Comparison of ENCODE assay signal across 18 cellular contexts in genomic region chr12:4152145-4152795, GRCh38.
DNase-seq lines count a peak whose midpoint lies in the region; ATAC-seq and TF ChIP-seq lines count a peak whose summit lies in the region.
"Had no signal": no experiment of that assay in that cellular context is flagged by ENCODE, and none has a peak within 500 bp of the region (broad histone marks: within the 10 kb centered on the region; RNA-seq: fewer than 3 reads in every experiment).

No MANE protein-coding gene starts in this region.

- no peaks in the 10 kb centered on the region for H3K79me2 ChIP-seq in OCI-LY3 (ENCODE audit: low read length)

- H3K27me3 ChIP-seq in OCI-LY3 (ENCODE audit: low read depth, low read length) (no peaks in the 10 kb centered on the region), tibial artery (no peaks in the 10 kb centered on the region), BE2C (peaks cover 1% of the 10 kb centered on the region; the same call in 1 of the 2 replicates)
- H3K27me3 ChIP-seq: body of pancreas, upper lobe of right lung had no signal

- H3K36me3 Mint-ChIP-seq in activated T-cell treated with anti-CD3 and anti-CD28 coated beads, Interleukin-2, amount 50 U/mL, for 24 hours (ENCODE audit: low read depth): no peaks in the 10 kb centered on the region
- no peaks in the 10 kb centered on the region for H3K36me3 Mint-ChIP-seq in activated naive CD8-positive, alpha-beta T cell treated with anti-CD3 and anti-CD28 coated beads, Interleukin-2, amount 50 U/mL, for 24 hours (ENCODE audit: low read depth)
- peaks cover 16% of the 10 kb centered on the region for H3K36me3 Mint-ChIP-seq in stimulated activated effector memory CD8-positive, alpha-beta T cell treated with anti-CD3 and anti-CD28 coated beads, Interleukin-12 subunit alpha, Interleukin-12 subunit beta, amount 100 ng/mL, for 72 hours

- no peak for ATAC-seq in activated naive CD8-positive, alpha-beta T cell treated with anti-CD3 and anti-CD28 coated beads, Interleukin-2, amount 50 U/mL, for 24 hours
- ATAC-seq in stimulated activated effector memory CD8-positive, alpha-beta T cell treated with anti-CD3 and anti-CD28 coated beads, Interleukin-12 subunit alpha, Interleukin-12 subunit beta, amount 100 ng/mL, for 72 hours: peak; percentile 32
- ATAC-seq: body of pancreas, upper lobe of right lung had no signal

- H3K27ac ChIP-seq in OCI-LY3 (ENCODE audit: low read length): peak overlapping the region; percentile 99
- H3K27ac ChIP-seq in tibial artery: no peak overlapping the region
- H3K27ac ChIP-seq: body of pancreas, upper lobe of right lung had no signal

- no peaks in the 10 kb centered on the region for H4K20me1 ChIP-seq in OCI-LY3 (ENCODE audit: insufficient read depth, low read length)

- no peaks in the 10 kb centered on the region for H3K27me3 Mint-ChIP-seq in activated T-cell treated with anti-CD3 and anti-CD28 coated beads, Interleukin-2, amount 50 U/mL, for 24 hours
- no peaks in the 10 kb centered on the region for H3K27me3 Mint-ChIP-seq in activated naive CD8-positive, alpha-beta T cell treated with anti-CD3 and anti-CD28 coated beads, Interleukin-2, amount 50 U/mL, for 24 hours

- peak overlapping the region; percentile 19; the same call in 1 of the 2 replicates for H3K4me3 ChIP-seq in OCI-LY3 (ENCODE audit: low read length)
- no peak overlapping the region for H3K4me3 ChIP-seq in tibial artery
- H3K4me3 ChIP-seq in BE2C (ENCODE audit: low read depth, low read length): no peak overlapping the region
- H3K4me3 ChIP-seq: body of pancreas, upper lobe of right lung had no signal

- no peak for DNase-seq in activated T-cell treated with anti-CD3 and anti-CD28 coated beads, Interleukin-2, amount 50 U/mL, for 24 hours
- no peak for DNase-seq in activated T-cell treated with anti-CD3 and anti-CD28 coated beads for 4 hours
- no peak for DNase-seq in activated naive CD8-positive, alpha-beta T cell treated with anti-CD3 and anti-CD28 coated beads, Interleukin-2, amount 50 U/mL, for 24 hours
- DNase-seq in stimulated activated effector memory CD8-positive, alpha-beta T cell treated with anti-CD3 and anti-CD28 coated beads, Interleukin-12 subunit alpha, Interleukin-12 subunit beta, amount 100 ng/mL, for 72 hours (ENCODE audit: low spot score in 2 of 2): no peak
- DNase-seq in globus pallidus (ENCODE audit: low spot score): no peak
- no peak for DNase-seq in tibial artery
- DNase-seq in BE2C: no peak
- DNase-seq: activated CD4-positive, alpha-beta T cell treated with anti-CD3 and anti-CD28 coated beads for 1 hour; activated effector memory CD4-positive, alpha-beta T cell treated with Interleukin-2 at 50 U/mL for 16 hours; body of pancreas; erythroblast; H9; NCI-H187; NCI-H446; Right ventricle myocardium superior; small intestine; upper lobe of right lung had no signal

- peaks cover 88% of the 10 kb centered on the region for H3K4me1 Mint-ChIP-seq in activated T-cell treated with anti-CD3 and anti-CD28 coated beads, Interleukin-2, amount 50 U/mL, for 24 hours (ENCODE audit: low read depth)
- H3K4me1 Mint-ChIP-seq in activated naive CD8-positive, alpha-beta T cell treated with anti-CD3 and anti-CD28 coated beads, Interleukin-2, amount 50 U/mL, for 24 hours: peaks cover 90% of the 10 kb centered on the region
- H3K4me1 Mint-ChIP-seq in stimulated activated effector memory CD8-positive, alpha-beta T cell treated with anti-CD3 and anti-CD28 coated beads, Interleukin-12 subunit alpha, Interleukin-12 subunit beta, amount 100 ng/mL, for 72 hours: peaks cover 82% of the 10 kb centered on the region

- no peaks in the 10 kb centered on the region for H3K9me3 Mint-ChIP-seq in activated T-cell treated with anti-CD3 and anti-CD28 coated beads, Interleukin-2, amount 50 U/mL, for 24 hours
- H3K9me3 Mint-ChIP-seq in activated naive CD8-positive, alpha-beta T cell treated with anti-CD3 and anti-CD28 coated beads, Interleukin-2, amount 50 U/mL, for 24 hours: peaks cover 4% of the 10 kb centered on the region
- H3K9me3 Mint-ChIP-seq in stimulated activated effector memory CD8-positive, alpha-beta T cell treated with anti-CD3 and anti-CD28 coated beads, Interleukin-12 subunit alpha, Interleukin-12 subunit beta, amount 100 ng/mL, for 72 hours: peaks cover 3% of the 10 kb centered on the region

- H3K4me2 ChIP-seq in OCI-LY3 (ENCODE audit: low read length): peak overlapping the region; percentile 70

- TF ChIP-seq CTCF in OCI-LY3 (IDR thresholded peaks at IDR 0.05; ENCODE audit: low read depth, low read length) (no peak), tibial artery (IDR thresholded peaks at IDR 0.05) (no peak), BE2C (IDR thresholded peaks at IDR 0.05; ENCODE audit: low read depth, low read length) (no peak)

- no peaks in the 10 kb centered on the region for H3K36me3 ChIP-seq in OCI-LY3 (replicated peaks; ENCODE audit: low read depth, low read length)
- H3K36me3 ChIP-seq in tibial artery: no peaks in the 10 kb centered on the region
- no peaks in the 10 kb centered on the region for H3K36me3 ChIP-seq in BE2C
- H3K36me3 ChIP-seq: upper lobe of right lung had no signal

- H3K9ac ChIP-seq in OCI-LY3 (ENCODE audit: low read length): peak overlapping the region; percentile 87

- H2AFZ ChIP-seq in OCI-LY3 (ENCODE audit: low read depth, low read length): no peak overlapping the region

- intact Hi-C loops in tibial artery (cut with DNase I; ENCODE audit: low total_unique reads): no loop called here

- peaks cover 91% of the 10 kb centered on the region for H3K4me1 ChIP-seq in OCI-LY3 (ENCODE audit: low read length)
- no peaks in the 10 kb centered on the region for H3K4me1 ChIP-seq in tibial artery
- H3K4me1 ChIP-seq in BE2C: no peaks in the 10 kb centered on the region
- H3K4me1 ChIP-seq: body of pancreas, upper lobe of right lung had no signal

- no peaks in the 10 kb centered on the region for H3K9me3 ChIP-seq in OCI-LY3 (ENCODE audit: insufficient read depth, low read length)
- H3K9me3 ChIP-seq in tibial artery: no peaks in the 10 kb centered on the region
- H3K9me3 ChIP-seq in BE2C: no peaks in the 10 kb centered on the region
- H3K9me3 ChIP-seq: body of pancreas, upper lobe of right lung had no signal

- H3K4me3 Mint-ChIP-seq in activated T-cell treated with anti-CD3 and anti-CD28 coated beads, Interleukin-2, amount 50 U/mL, for 24 hours: peak overlapping the region; percentile 55
- no peak overlapping the region for H3K4me3 Mint-ChIP-seq in activated naive CD8-positive, alpha-beta T cell treated with anti-CD3 and anti-CD28 coated beads, Interleukin-2, amount 50 U/mL, for 24 hours
- peak overlapping the region; percentile 56 for H3K4me3 Mint-ChIP-seq in stimulated activated effector memory CD8-positive, alpha-beta T cell treated with anti-CD3 and anti-CD28 coated beads, Interleukin-12 subunit alpha, Interleukin-12 subunit beta, amount 100 ng/mL, for 72 hours
- H3K4me3 Mint-ChIP-seq: H9 had no signal

- H3K27ac Mint-ChIP-seq in activated T-cell treated with anti-CD3 and anti-CD28 coated beads, Interleukin-2, amount 50 U/mL, for 24 hours: peak overlapping the region; percentile 96
- H3K27ac Mint-ChIP-seq in activated naive CD8-positive, alpha-beta T cell treated with anti-CD3 and anti-CD28 coated beads, Interleukin-2, amount 50 U/mL, for 24 hours: peak overlapping the region; percentile 93
- H3K27ac Mint-ChIP-seq in stimulated activated effector memory CD8-positive, alpha-beta T cell treated with anti-CD3 and anti-CD28 coated beads, Interleukin-12 subunit alpha, Interleukin-12 subunit beta, amount 100 ng/mL, for 72 hours: peak overlapping the region; percentile 91
- H3K27ac Mint-ChIP-seq: H9 had no signal
